ENCODE assay signal across 6 cellular contexts in genomic region chr12:6494351-6494743, GRCh38. TPM values are rescaled to one million over a fixed set of nuclear protein-coding genes. Genes with fewer than 3 reads are reported as not detected.
DNase-seq lines count a peak whose midpoint lies in the region; ATAC-seq lines count a peak whose summit lies in the region.

No MANE protein-coding gene starts in this region.

- H3K36me3 Mint-ChIP-seq in activated T-helper 1 cell treated with anti-CD3 and anti-CD28 coated beads, Interleukin-12 subunit alpha, Interleukin-12 subunit beta, Interleukin-2, Interleukin-4 antibody, amounts not matched to agents 30 ng/mL and 10 ng/mL and 1 ng/mL, durations not matched to agents 14 hours and 24 hours and 36 hours (ENCODE audit: low read depth): peaks cover 27% of the 10 kb centered on the region

- peak overlapping the region; percentile 100 for H3K27ac ChIP-seq in muscle layer of colon (ENCODE audit: low read depth, low read length)

- DNase-seq in HK-2 (ENCODE audit: unreplicated experiment): peak; percentile 10
- DNase-seq in activated T-helper 1 cell treated with anti-CD3 and anti-CD28 coated beads, Interleukin-12 subunit alpha, Interleukin-12 subunit beta, Interleukin-2, Interleukin-4 antibody, amounts not matched to agents 30 ng/mL and 10 ng/mL and 1 ng/mL, durations not matched to agents 14 hours and 24 hours and 36 hours (ENCODE audit: low spot score): peak; percentile 1
- no peak for DNase-seq in SKM-1 treated with dmso at 0.1 percent for 144 hours (lab: John Stamatoyannopoulos, UW; ENCODE audit: unreplicated experiment)

- H3K36me3 ChIP-seq in muscle layer of colon (ENCODE audit: insufficient read depth, low read length): peaks cover 37% of the 10 kb centered on the region

- intact Hi-C loops in activated T-helper 1 cell treated with anti-CD3 and anti-CD28 coated beads, Interleukin-12 subunit alpha, Interleukin-12 subunit beta, Interleukin-2, Interleukin-4 antibody, amounts not matched to agents 30 ng/mL and 10 ng/mL and 1 ng/mL, durations not matched to agents 14 hours and 24 hours and 36 hours (cut with micrococcal nuclease): loop anchor here (1.0 to 10.0 kb wide), 10 partner anchors 42 to 638 kb away; partner anchors contain the start of genes CLSTN3, ING4, MLF2 and SPSB2

- peaks cover 33% of the 10 kb centered on the region for H3K4me1 Mint-ChIP-seq in activated T-helper 1 cell treated with anti-CD3 and anti-CD28 coated beads, Interleukin-12 subunit alpha, Interleukin-12 subunit beta, Interleukin-2, Interleukin-4 antibody, amounts not matched to agents 30 ng/mL and 10 ng/mL and 1 ng/mL, durations not matched to agents 14 hours and 24 hours and 36 hours (ENCODE audit: low read depth)

- peaks cover 3% of the 10 kb centered on the region for H3K27me3 Mint-ChIP-seq in activated T-helper 1 cell treated with anti-CD3 and anti-CD28 coated beads, Interleukin-12 subunit alpha, Interleukin-12 subunit beta, Interleukin-2, Interleukin-4 antibody, amounts not matched to agents 30 ng/mL and 10 ng/mL and 1 ng/mL, durations not matched to agents 14 hours and 24 hours and 36 hours (ENCODE audit: insufficient read depth)

- H3K27ac Mint-ChIP-seq in activated T-helper 1 cell treated with anti-CD3 and anti-CD28 coated beads, Interleukin-12 subunit alpha, Interleukin-12 subunit beta, Interleukin-2, Interleukin-4 antibody, amounts not matched to agents 30 ng/mL and 10 ng/mL and 1 ng/mL, durations not matched to agents 14 hours and 24 hours and 36 hours: peak overlapping the region; percentile 97

- peak overlapping the region; percentile 15 for H3K9ac ChIP-seq in muscle layer of colon (ENCODE audit: low read length)

- peaks cover 22% of the 10 kb centered on the region for H3K4me1 ChIP-seq in muscle layer of colon (ENCODE audit: insufficient read depth, low read length)

- H3K27me3 ChIP-seq in muscle layer of colon (ENCODE audit: control insufficient read depth in 1 of 2, insufficient read depth in 2 of 2, low read length in 2 of 2): no peaks in the 10 kb centered on the region

- H3K4me3 Mint-ChIP-seq in activated T-helper 1 cell treated with anti-CD3 and anti-CD28 coated beads, Interleukin-12 subunit alpha, Interleukin-12 subunit beta, Interleukin-2, Interleukin-4 antibody, amounts not matched to agents 30 ng/mL and 10 ng/mL and 1 ng/mL, durations not matched to agents 14 hours and 24 hours and 36 hours: peak overlapping the region; percentile 97

- H3K9me3 Mint-ChIP-seq in activated T-helper 1 cell treated with anti-CD3 and anti-CD28 coated beads, Interleukin-12 subunit alpha, Interleukin-12 subunit beta, Interleukin-2, Interleukin-4 antibody, amounts not matched to agents 30 ng/mL and 10 ng/mL and 1 ng/mL, durations not matched to agents 14 hours and 24 hours and 36 hours: no peaks in the 10 kb centered on the region

- peak overlapping the region; percentile 31 to 100 for H3K4me3 ChIP-seq in muscle layer of colon (ENCODE audit: low read depth in 1 of 2, low read length in 2 of 2)

- no peaks in the 10 kb centered on the region for H3K9me3 ChIP-seq in muscle layer of colon (ENCODE audit: low read length)

- no peak for ATAC-seq in HG02588 (IDR thresholded peaks at IDR 0.05; ENCODE audit: unreplicated experiment)
- no peak for ATAC-seq in HG02763 (IDR thresholded peaks at IDR 0.05; ENCODE audit: unreplicated experiment)

RNA-seq across cellular contexts. Expression of gene NCAPD2, which starts 0.4 kb away (rescaled TPM):
- 91.6 and 93.4 TPM in 2 replicates for total RNA-seq in activated T-helper 1 cell treated with anti-CD3 and anti-CD28 coated beads, Interleukin-12 subunit alpha, Interleukin-12 subunit beta, Interleukin-2, Interleukin-4 antibody, amounts not matched to agents 30 ng/mL and 10 ng/mL and 1 ng/mL, durations not matched to agents 14 hours and 24 hours and 36 hours

RNA-seq across cellular contexts. Expression of gene MRPL51, which starts 1.3 kb away (rescaled TPM):
- total RNA-seq in activated T-helper 1 cell treated with anti-CD3 and anti-CD28 coated beads, Interleukin-12 subunit alpha, Interleukin-12 subunit beta, Interleukin-2, Interleukin-4 antibody, amounts not matched to agents 30 ng/mL and 10 ng/mL and 1 ng/mL, durations not matched to agents 14 hours and 24 hours and 36 hours: 250 and 258 TPM in 2 replicates

RNA-seq across cellular contexts. Expression of gene VAMP1, which starts 23.9 kb away (rescaled TPM):
- total RNA-seq in activated T-helper 1 cell treated with anti-CD3 and anti-CD28 coated beads, Interleukin-12 subunit alpha, Interleukin-12 subunit beta, Interleukin-2, Interleukin-4 antibody, amounts not matched to agents 30 ng/mL and 10 ng/mL and 1 ng/mL, durations not matched to agents 14 hours and 24 hours and 36 hours: 49.7 and 52.8 TPM in 2 replicates

RNA-seq across cellular contexts. Expression of gene GAPDH, which starts 40.0 kb away (rescaled TPM):
- 4,315 and 4,318 TPM in 2 replicates for total RNA-seq in activated T-helper 1 cell treated with anti-CD3 and anti-CD28 coated beads, Interleukin-12 subunit alpha, Interleukin-12 subunit beta, Interleukin-2, Interleukin-4 antibody, amounts not matched to agents 30 ng/mL and 10 ng/mL and 1 ng/mL, durations not matched to agents 14 hours and 24 hours and 36 hours

RNA-seq across cellular contexts. Expression of gene TAPBPL, which starts 42.5 kb away (rescaled TPM):
- total RNA-seq in activated T-helper 1 cell treated with anti-CD3 and anti-CD28 coated beads, Interleukin-12 subunit alpha, Interleukin-12 subunit beta, Interleukin-2, Interleukin-4 antibody, amounts not matched to agents 30 ng/mL and 10 ng/mL and 1 ng/mL, durations not matched to agents 14 hours and 24 hours and 36 hours: 34.1 and 34.3 TPM in 2 replicates
